13 cellular contexts compared by ENCODE assay signal in genomic region chr6:5082487-5083306, GRCh38. TPM values are rescaled to one million over a fixed set of nuclear protein-coding genes. Genes with fewer than 3 reads are reported as not detected.
DNase-seq lines count a peak whose midpoint lies in the region; ATAC-seq, FAIRE-seq and TF ChIP-seq lines count a peak whose summit lies in the region.
"Had no signal": no experiment of that assay in that cellular context is flagged by ENCODE, and none has a peak within 500 bp of the region (broad histone marks: within the 10 kb centered on the region; RNA-seq: fewer than 3 reads in every experiment).

No MANE protein-coding gene starts in this region.

- peak overlapping the region; percentile 40 for H3K4me2 ChIP-seq in astrocyte (ENCODE audit: low read length)

- FAIRE-seq in astrocyte (lab: Jason Lieb, UNC) = peak; percentile 32
- FAIRE-seq: islet of Langerhans had no signal

- H3K4me3 Mint-ChIP-seq in astrocyte (ENCODE audit: unreplicated experiment) = no peak overlapping the region

- H3K27me3 Mint-ChIP-seq in astrocyte (ENCODE audit: low read depth, unreplicated experiment) = peaks cover 15% of the 10 kb centered on the region

- no peak overlapping the region for H3K9ac ChIP-seq in astrocyte (ENCODE audit: low read length)

- no peaks in the 10 kb centered on the region for H3K36me3 Mint-ChIP-seq in astrocyte (ENCODE audit: low read depth, unreplicated experiment)

- peaks cover 16% of the 10 kb centered on the region for H3K4me1 Mint-ChIP-seq in astrocyte (ENCODE audit: low read depth, unreplicated experiment)

- H3K36me3 ChIP-seq in astrocyte (ENCODE audit: insufficient read depth, low read length) = no peaks in the 10 kb centered on the region

- no peaks in the 10 kb centered on the region for H4K20me1 ChIP-seq in astrocyte (ENCODE audit: insufficient read depth, low read length)

- H3K4me1 ChIP-seq in astrocyte (ENCODE audit: insufficient read depth, low read length) = peaks cover 18% of the 10 kb centered on the region

- peaks cover 15% of the 10 kb centered on the region for H3K27me3 ChIP-seq in astrocyte (ENCODE audit: insufficient read depth, low read length)

- no peaks in the 10 kb centered on the region for H3K79me2 ChIP-seq in astrocyte (ENCODE audit: insufficient read depth, low read length)

- ATAC-seq in GM18520 (IDR thresholded peaks at IDR 0.05; ENCODE audit: unreplicated experiment) = no peak
- no peak for ATAC-seq in GM18870 (IDR thresholded peaks at IDR 0.05; ENCODE audit: unreplicated experiment)
- no peak for ATAC-seq in GM21825 (IDR thresholded peaks at IDR 0.05; ENCODE audit: unreplicated experiment)

- TF ChIP-seq CTCF in AG09309 (IDR thresholded peaks at IDR 0.05; ENCODE audit: control insufficient read depth, insufficient read depth, low read depth, low read length, missing control alignments) (no peak), astrocyte (IDR thresholded peaks at IDR 0.05; ENCODE audit: insufficient read depth, low read depth, low read length) (no peak)

- H3K9me3 ChIP-seq in astrocyte (ENCODE audit: insufficient read depth, low read depth, low read length) = no peaks in the 10 kb centered on the region

- H3K27ac Mint-ChIP-seq in astrocyte (ENCODE audit: unreplicated experiment) = peak overlapping the region; percentile 38

- peaks cover 3% of the 10 kb centered on the region for H3K9me3 Mint-ChIP-seq in astrocyte (ENCODE audit: unreplicated experiment)

- no peak overlapping the region for H3K4me3 ChIP-seq in AG09309 (ENCODE audit: control insufficient read depth, low read depth, low read length)
- H3K4me3 ChIP-seq in astrocyte (ENCODE audit: insufficient read depth, low read depth, low read length) = no peak overlapping the region

- DNase-seq in AG09309 (ENCODE audit: low read depth) = peak; percentile 48
- peak; percentile 95 for DNase-seq in HPDE6-E6E7 (ENCODE audit: extremely low spot score)
- DNase-seq in astrocyte (ENCODE audit: low read depth) = peak; percentile 74
- peak; percentile 34 for DNase-seq in left kidney (ENCODE audit: low read depth, low spot score)
- DNase-seq in NCI-H187 (lab: John Stamatoyannopoulos, UW) = no peak
- DNase-seq: activated CD8-positive, alpha-beta memory T cell treated with anti-CD3 and anti-CD28 coated beads for 24 hours; caudate nucleus; DMS153; NCI-H1092 had no signal

- H3K27ac ChIP-seq in astrocyte (ENCODE audit: low read depth, low read length) = peak overlapping the region; percentile 33

- H2AFZ ChIP-seq in astrocyte (ENCODE audit: low read depth, low read length) = peak overlapping the region; percentile 30

RNA-seq across cellular contexts. Expression of gene PPP1R3G, which starts 2.4 kb away (rescaled TPM):
- total RNA-seq in astrocyte = 0.39 and 0.70 TPM in 2 replicates

Comparison
In these comparisons a context has a peak if more than half of its experiments do, and no peak if none do; other contexts are left out.
1. DNase-seq: peak in AG09309 (single experiment), HPDE6-E6E7 (single experiment), astrocyte (single experiment) and left kidney (single experiment); none in NCI-H187 (0 of 2).